8 cellular contexts compared by ENCODE assay signal in genomic region chr15:58987036-58987435, GRCh38. TPM values are rescaled to one million over a fixed set of nuclear protein-coding genes. Genes with fewer than 3 reads are reported as not detected.
DNase-seq lines count a peak whose midpoint lies in the region; ATAC-seq, FAIRE-seq and TF ChIP-seq lines count a peak whose summit lies in the region.

No MANE protein-coding gene starts in this region.

- peak overlapping the region; percentile 8 to 57 for H3K9ac ChIP-seq in liver (ENCODE audit: low read depth in 1 of 2, low read length in 2 of 2)

- TF ChIP-seq CTCF in C4-2B (conservative IDR thresholded peaks at IDR 0.05): no peak
- no peak for TF ChIP-seq CTCF in liver (IDR thresholded peaks at IDR 0.05; ENCODE audit: low read depth, low read length, missing input control)
- no peak for TF ChIP-seq CTCF in upper lobe of right lung (IDR thresholded peaks at IDR 0.05)
- TF ChIP-seq CTCF in D721Med (IDR thresholded peaks at IDR 0.05; ENCODE audit: insufficient read depth, missing control alignments): no peak

- no peak for FAIRE-seq in D721Med (lab: Jason Lieb, UNC)

- peak; percentile 4 for ATAC-seq in HG02973 (IDR thresholded peaks at IDR 0.05; ENCODE audit: unreplicated experiment)
- ATAC-seq in upper lobe of right lung: no peak
- ATAC-seq in HG03196 (IDR thresholded peaks at IDR 0.05; ENCODE audit: unreplicated experiment): no peak

- H3K9me3 ChIP-seq in liver (ENCODE audit: control insufficient read depth in 4 of 4, low read length in 3 of 4) (no peaks in the 10 kb centered on the region), upper lobe of right lung (no peaks in the 10 kb centered on the region)

- no peaks in the 10 kb centered on the region for H3K27me3 ChIP-seq in liver (ENCODE audit: control insufficient read depth in 4 of 4, insufficient read depth in 4 of 4, low read length in 3 of 4)
- H3K27me3 ChIP-seq in upper lobe of right lung: no peaks in the 10 kb centered on the region

- H3K4me3 ChIP-seq in liver (ENCODE audit: low read depth in 1 of 3, low read length in 3 of 3): peak overlapping the region; percentile 78 to 99 (median 85)
- peak overlapping the region; percentile 89 for H3K4me3 ChIP-seq in upper lobe of right lung

- intact Hi-C loops in upper lobe of right lung (cut with DNase I): no loop called here

- peak overlapping the region; percentile 86 for H3K27ac ChIP-seq in C4-2B
- H3K27ac ChIP-seq in liver (ENCODE audit: low read depth in 1 of 2, low read length in 2 of 2): peak overlapping the region; percentile 99
- H3K27ac ChIP-seq in upper lobe of right lung: peak overlapping the region; percentile 85

- peaks cover 2 to 21% (median 12%) of the 10 kb centered on the region in 4 donors for H3K4me1 ChIP-seq in liver (ENCODE audit: control insufficient read depth in 4 of 4, insufficient read depth in 4 of 4, low read length in 3 of 4)
- peaks cover 20% of the 10 kb centered on the region for H3K4me1 ChIP-seq in upper lobe of right lung

- WGBS in liver: 13% methylated on average over 9 of the region's 9 CpGs

- H3K36me3 ChIP-seq in liver (ENCODE audit: control insufficient read depth in 4 of 4, insufficient read depth in 3 of 4, low read depth in 1 of 4, low read length in 3 of 4) (peaks cover 0 to 3% (median 0%) of the 10 kb centered on the region in 4 donors), upper lobe of right lung (no peaks in the 10 kb centered on the region)

- DNase-seq in amniotic epithelial cell (ENCODE audit: low read depth) (peak; percentile 36), upper lobe of right lung (no peak), D721Med (ENCODE audit: insufficient read length, low spot score) (no peak), SHP77 treated with DMSO at 0.1 percent for 48 hours (lab: John Stamatoyannopoulos, UW) (no peak)

- no peak for TF ChIP-seq RAD21 in liver (IDR thresholded peaks at IDR 0.05)

TF ChIP-seq in liver, 16 proteins besides CTCF, POLR2A, EP300 and RAD21:
- TF ChIP-seq RXRA (IDR thresholded peaks at IDR 0.05) (no peak), REST (IDR thresholded peaks at IDR 0.05) (no peak), HNF4G (IDR thresholded peaks at IDR 0.05) (no peak), ATF3 (IDR thresholded peaks at IDR 0.05) (no peak), ZBTB33 (IDR thresholded peaks at IDR 0.05) (no peak), EGR1 (IDR thresholded peaks at IDR 0.05; ENCODE audit: low read depth in 2 of 2) (no peak), YY1 (IDR thresholded peaks at IDR 0.05) (no peak), GABPA (IDR thresholded peaks at IDR 0.05 in 1 of 2, conservative IDR thresholded peaks at IDR 0.05 in 1 of 2) (no peak), MAX (IDR thresholded peaks at IDR 0.05) (no peak), TAF1 (conservative IDR thresholded peaks at IDR 0.05) (no peak), NR2F2 (IDR thresholded peaks at IDR 0.05) (no peak), JUND (IDR thresholded peaks at IDR 0.05) (no peak)

RNA-seq across cellular contexts. Expression of gene RNF111, which starts 0.4 kb away (rescaled TPM):
- total RNA-seq in liver (10 to 100 TPM; 13.6 to 16.9 TPM), upper lobe of right lung (35.3 TPM)
- polyA plus RNA-seq in liver: 1 to 10 TPM; 5.1 to 7.1 TPM

RNA-seq across cellular contexts. Expression of gene SLTM, which starts 53.6 kb away (rescaled TPM):
- total RNA-seq in liver (10 to 100 TPM; 44.8 to 78.1 TPM), upper lobe of right lung (84.0 TPM)
- polyA plus RNA-seq in liver: 10 to 100 TPM; 20.4 to 55.4 TPM
